8 cellular contexts compared by ENCODE assay signal in the genomic region with DNA sequence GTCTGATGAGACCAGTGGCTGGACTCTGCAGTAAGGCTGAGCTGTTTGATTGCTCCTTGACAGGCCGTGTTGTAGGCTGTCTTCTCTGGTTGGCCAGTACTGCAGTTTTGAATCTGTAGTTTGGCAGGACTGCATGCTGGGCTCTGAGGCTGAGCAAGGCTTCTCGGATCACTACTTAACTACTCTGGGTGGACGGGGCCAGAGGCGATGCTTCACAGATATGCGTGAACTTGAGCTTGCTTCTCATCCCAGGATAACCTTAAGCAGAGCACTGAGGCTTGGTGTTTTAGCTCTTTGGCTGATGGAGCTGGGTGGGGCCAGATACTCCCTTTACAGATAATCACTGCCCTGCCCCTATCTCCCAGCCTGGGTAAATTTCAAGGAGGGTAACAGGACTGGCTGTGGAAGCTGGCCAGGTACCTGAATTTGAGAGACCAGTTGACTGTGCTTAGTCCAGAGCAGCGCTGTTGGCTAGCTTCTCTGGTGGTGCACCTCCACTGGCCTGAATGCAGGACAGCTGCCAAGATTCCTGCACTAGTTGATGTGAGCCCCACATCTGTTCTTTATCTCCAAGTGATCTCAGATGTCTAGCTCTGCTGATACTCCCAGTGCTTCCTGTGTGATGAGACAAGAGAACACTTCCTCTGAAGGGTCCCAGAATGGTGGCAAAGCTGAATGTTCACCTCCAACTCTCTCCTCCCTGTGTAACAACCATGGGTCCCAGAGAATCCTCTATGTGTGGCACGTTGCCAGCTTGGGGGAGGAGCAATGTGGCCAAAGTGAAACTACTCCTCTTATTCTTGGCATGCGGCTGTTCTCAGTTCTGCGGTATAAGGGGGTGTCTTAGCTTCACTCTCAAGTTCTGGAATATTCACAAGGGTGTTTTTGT. TPM values are rescaled to one million over a fixed set of nuclear protein-coding genes. Genes with fewer than 3 reads are reported as not detected.
DNase-seq lines count a peak whose midpoint lies in the region; ATAC-seq and TF ChIP-seq lines count a peak whose summit lies in the region.

No MANE protein-coding gene starts in this region.

- H3K27me3 ChIP-seq in DOHH2 (ENCODE audit: control insufficient read depth, low read length): no peaks in the 10 kb centered on the region
- H3K27me3 ChIP-seq in Caco-2 (replicated peaks; ENCODE audit: control insufficient read depth, insufficient read depth, low read length): no peaks in the 10 kb centered on the region

- POLR2A ChIA-PET in activated B cell treated with CpG ODN at 0.5 μM for 24 hours (lab: Charles Lee): interaction anchor here (0.6 to 1.1 kb wide), 6 partner anchors 9 to 317 kb away, joined by 4 to 7 read pairs (median 6); partner anchors contain the start of gene RPL39L
- POLR2A ChIA-PET in Caco-2 (lab: Charles Lee): no interaction called here

- TF ChIP-seq CTCF in DOHH2 (IDR thresholded peaks at IDR 0.05; ENCODE audit: low read depth, low read length, poor library complexity, severe bottlenecking) (no peak), activated B cell treated with CpG ODN at 0.5 μM for 24 hours (IDR thresholded peaks at IDR 0.05) (no peak), choroid plexus epithelial cell (conservative IDR thresholded peaks at IDR 0.05; ENCODE audit: low read depth, low read length) (no peak), Caco-2 (IDR thresholded peaks at IDR 0.05; ENCODE audit: insufficient read depth in 1 of 2, low read depth in 1 of 2, low read length in 1 of 2, severe bottlenecking in 1 of 2, unreplicated experiment in 1 of 2) (no peak)

- H3K36me3 ChIP-seq in DOHH2 (ENCODE audit: control insufficient read depth, low read length) (no peaks in the 10 kb centered on the region), Caco-2 (ENCODE audit: control insufficient read depth, insufficient read depth, low read length) (no peaks in the 10 kb centered on the region)

- H3K9me2 ChIP-seq in DOHH2 (replicated peaks; ENCODE audit: control insufficient read depth, low read length): no peaks in the 10 kb centered on the region

- H3F3A ChIP-seq in DOHH2 (ENCODE audit: control insufficient read depth, insufficient read depth): no peaks in the 10 kb centered on the region

- CTCF ChIA-PET in activated B cell treated with CpG ODN at 0.5 μM for 24 hours (lab: Charles Lee): interaction anchor here (0.5 to 2.0 kb wide), 6 partner anchors 11 to 118 kb away, joined by 3 to 14 read pairs (median 4); partner anchors contain the start of gene RPL39L
- CTCF ChIA-PET in Caco-2 (lab: Charles Lee): interaction anchor here (0.6 kb wide), 1 partner anchor 11 kb away, joined by 3 read pairs; no protein-coding TSS in a partner anchor

- H3K27me3 Mint-ChIP-seq in activated B cell treated with CpG ODN at 0.5 μM for 24 hours (no peaks in the 10 kb centered on the region), Caco-2 (ENCODE audit: insufficient read depth, unreplicated experiment) (no peaks in the 10 kb centered on the region)

- BruUV-seq in Caco-2 (replicated peaks; lab: Mats Ljungman, UMichigan): no TSS peak

- H3K9me3 ChIP-seq in DOHH2 (ENCODE audit: control insufficient read depth, insufficient read depth, low read length): 0 out of 2 replicates have a peak, but pooled peaks cover 5% of the 10 kb centered on the region
- H3K9me3 ChIP-seq in Caco-2: no peaks in the 10 kb centered on the region

- no peaks in the 10 kb centered on the region for H3K36me3 Mint-ChIP-seq in activated B cell treated with CpG ODN at 0.5 μM for 24 hours (ENCODE audit: low read depth)
- H3K36me3 Mint-ChIP-seq in Caco-2 (ENCODE audit: insufficient read depth, unreplicated experiment): no peaks in the 10 kb centered on the region

- peaks cover 39% of the 10 kb centered on the region for H3K4me1 Mint-ChIP-seq in activated B cell treated with CpG ODN at 0.5 μM for 24 hours
- H3K4me1 Mint-ChIP-seq in Caco-2 (ENCODE audit: low read depth, unreplicated experiment): no peaks in the 10 kb centered on the region

- H3K27ac Mint-ChIP-seq in activated B cell treated with CpG ODN at 0.5 μM for 24 hours (peak overlapping the region; percentile 64), Caco-2 (ENCODE audit: unreplicated experiment) (no peak overlapping the region)

- H4K20me1 ChIP-seq in DOHH2 (ENCODE audit: control insufficient read depth, insufficient read depth, low read depth, low read length): no peaks in the 10 kb centered on the region

- H3K27ac ChIP-seq in DOHH2 (ENCODE audit: low read depth, low read length): no peak overlapping the region

- intact Hi-C loops in activated B cell treated with CpG ODN at 0.5 μM for 24 hours (cut with micrococcal nuclease) (no loop called here), Caco-2 (cut with micrococcal nuclease; ENCODE audit: unreplicated experiment) (no loop called here)

- H3K4me3 Mint-ChIP-seq in activated B cell treated with CpG ODN at 0.5 μM for 24 hours: peak overlapping the region; percentile 73
- H3K4me3 Mint-ChIP-seq in Caco-2 (ENCODE audit: unreplicated experiment): no peak overlapping the region

- DNase-seq in HS-5 (ENCODE audit: low read depth): peak; percentile 42
- no peak for DNase-seq in activated B cell treated with CpG ODN at 0.5 μM for 24 hours
- DNase-seq in choroid plexus epithelial cell (ENCODE audit: low read depth): peak; percentile 93
- DNase-seq in medulla oblongata (ENCODE audit: extremely low spot score): peak; percentile 75
- peak; percentile 6 to 35 for DNase-seq in stimulated activated CD8-positive, alpha-beta memory T cell treated with anti-CD3 and anti-CD28 coated beads, Interleukin-7, amount 100 ng/mL, for 1 hour (ENCODE audit: low read depth in 2 of 2)
- DNase-seq in GOT3 (lab: John Stamatoyannopoulos, UW): no peak
- DNase-seq in Caco-2: no peak

- peak overlapping the region; percentile 41 for H3K4me2 ChIP-seq in DOHH2 (ENCODE audit: low read length)

- peak overlapping the region; percentile 21; the same call in 1 of the 2 replicates for H3K4me3 ChIP-seq in DOHH2 (ENCODE audit: low read length)
- peak overlapping the region; percentile 46 for H3K4me3 ChIP-seq in choroid plexus epithelial cell (ENCODE audit: low read depth, low read length)
- no peak overlapping the region for H3K4me3 ChIP-seq in Caco-2 (ENCODE audit: low read depth, low read length)

- peaks cover 32% of the 10 kb centered on the region for H3K4me1 ChIP-seq in DOHH2 (ENCODE audit: control insufficient read depth, low read length)
- no peaks in the 10 kb centered on the region for H3K4me1 ChIP-seq in Caco-2

- ATAC-seq in activated B cell treated with CpG ODN at 0.5 μM for 24 hours (ENCODE audit: low read depth): peak; percentile 47

- H3K9me3 Mint-ChIP-seq in activated B cell treated with CpG ODN at 0.5 μM for 24 hours: peaks cover 8% of the 10 kb centered on the region
- H3K9me3 Mint-ChIP-seq in Caco-2 (ENCODE audit: unreplicated experiment): no peaks in the 10 kb centered on the region

- no peaks in the 10 kb centered on the region for H3K79me2 ChIP-seq in DOHH2 (ENCODE audit: control insufficient read depth, low read length)

RNA-seq across cellular contexts. Expression of gene RPL39L, which starts 37.9 kb away (rescaled TPM):
- total RNA-seq in activated B cell treated with CpG ODN at 0.5 μM for 24 hours (4.7 and 6.9 TPM in 2 replicates), Caco-2 (2022) (1.8 and 2.5 TPM in 2 replicates)

Comparison
In these comparisons a context has a peak if more than half of its experiments do, and no peak if none do; other contexts are left out.
1. DNase-seq: peak in HS-5 (single experiment), choroid plexus epithelial cell (single experiment), medulla oblongata (single experiment) and stimulated activated CD8-positive, alpha-beta memory T cell treated with anti-CD3 and anti-CD28 coated beads, Interleukin-7, amount 100 ng/mL, for 1 hour (2 of 2); none in activated B cell treated with CpG ODN at 0.5 μM for 24 hours (single experiment), GOT3 (single experiment) and Caco-2 (0 of 2).